1 cellular context compared by ENCODE assay signal in the genomic region with DNA sequence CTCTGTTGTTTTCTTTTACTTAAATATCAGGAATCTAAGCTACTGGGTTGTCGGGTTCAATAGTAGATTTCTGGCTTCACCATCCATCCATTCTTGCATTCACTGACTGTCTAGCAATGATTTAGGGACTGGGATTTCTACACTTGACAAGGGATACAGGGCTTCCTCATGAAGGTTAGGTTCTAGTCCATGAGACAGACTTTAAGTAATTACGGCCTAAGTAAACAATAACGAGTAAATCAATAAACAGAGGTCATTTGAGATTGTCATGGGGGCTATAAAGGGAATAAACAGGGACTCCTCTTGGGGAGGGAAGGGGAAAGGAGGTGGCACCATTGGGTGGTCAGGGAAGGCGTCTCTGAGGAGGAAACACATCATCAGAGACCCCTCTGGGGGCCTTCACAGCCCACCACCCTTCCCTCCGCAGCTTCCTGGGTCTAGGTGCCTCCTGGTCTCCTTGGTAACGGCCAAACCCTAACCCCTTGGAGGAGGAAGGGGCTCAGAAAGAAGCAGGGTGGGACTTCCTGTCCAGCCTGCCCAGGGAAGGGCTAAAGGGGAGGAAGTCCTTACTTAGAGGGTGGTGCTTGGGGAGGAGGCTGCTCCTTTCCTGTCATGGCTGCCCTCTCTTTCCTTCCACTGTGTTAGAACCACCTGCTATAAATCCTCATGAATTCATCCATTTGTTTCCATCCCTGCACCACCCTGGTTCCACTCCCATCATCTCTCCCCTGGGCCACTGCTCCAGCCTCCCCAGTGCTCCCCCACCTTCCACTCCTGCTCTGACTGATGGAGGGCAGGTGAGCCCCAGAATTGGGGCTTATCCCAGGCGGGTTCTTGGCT.
TF ChIP-seq lines count a peak whose summit lies in the region.

No MANE protein-coding gene starts in this region.

TF ChIP-seq in HepG2, 621 proteins besides CTCF, POLR2A, EP300 and RAD21:
- TF ChIP-seq, protein P1, sequence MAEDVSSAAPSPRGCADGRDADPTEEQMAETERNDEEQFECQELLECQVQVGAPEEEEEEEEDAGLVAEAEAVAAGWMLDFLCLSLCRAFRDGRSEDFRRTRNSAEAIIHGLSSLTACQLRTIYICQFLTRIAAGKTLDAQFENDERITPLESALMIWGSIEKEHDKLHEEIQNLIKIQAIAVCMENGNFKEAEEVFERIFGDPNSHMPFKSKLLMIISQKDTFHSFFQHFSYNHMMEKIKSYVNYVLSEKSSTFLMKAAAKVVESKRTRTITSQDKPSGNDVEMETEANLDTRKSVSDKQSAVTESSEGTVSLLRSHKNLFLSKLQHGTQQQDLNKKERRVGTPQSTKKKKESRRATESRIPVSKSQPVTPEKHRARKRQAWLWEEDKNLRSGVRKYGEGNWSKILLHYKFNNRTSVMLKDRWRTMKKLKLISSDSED (CRISPR knock-in tag; IDR thresholded peaks at IDR 0.05), result no peak
- TF ChIP-seq, protein P2, sequence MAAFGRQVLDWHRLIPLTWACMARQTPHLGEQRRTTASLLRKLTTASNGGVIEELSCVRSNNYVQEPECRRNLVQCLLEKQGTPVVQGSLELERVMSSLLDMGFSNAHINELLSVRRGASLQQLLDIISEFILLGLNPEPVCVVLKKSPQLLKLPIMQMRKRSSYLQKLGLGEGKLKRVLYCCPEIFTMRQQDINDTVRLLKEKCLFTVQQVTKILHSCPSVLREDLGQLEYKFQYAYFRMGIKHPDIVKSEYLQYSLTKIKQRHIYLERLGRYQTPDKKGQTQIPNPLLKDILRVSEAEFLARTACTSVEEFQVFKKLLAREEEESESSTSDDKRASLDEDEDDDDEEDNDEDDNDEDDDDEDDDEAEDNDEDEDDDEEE (CRISPR knock-in tag; IDR thresholded peaks at IDR 0.05), result 0 out of 2 replicates have a peak, but pooled peaks have one; percentile 27
- no peak for TF ChIP-seq CEBPB (IDR thresholded peaks at IDR 0.05; ENCODE audit: borderline replicate concordance, low read depth, low read length)
- TF ChIP-seq ZIK1 (CRISPR knock-in tag; IDR thresholded peaks at IDR 0.05; ENCODE audit: borderline replicate concordance, low read depth), result no peak
- TF ChIP-seq SATB2 (CRISPR knock-in tag; IDR thresholded peaks at IDR 0.05), result no peak
- TF ChIP-seq, protein P3, sequence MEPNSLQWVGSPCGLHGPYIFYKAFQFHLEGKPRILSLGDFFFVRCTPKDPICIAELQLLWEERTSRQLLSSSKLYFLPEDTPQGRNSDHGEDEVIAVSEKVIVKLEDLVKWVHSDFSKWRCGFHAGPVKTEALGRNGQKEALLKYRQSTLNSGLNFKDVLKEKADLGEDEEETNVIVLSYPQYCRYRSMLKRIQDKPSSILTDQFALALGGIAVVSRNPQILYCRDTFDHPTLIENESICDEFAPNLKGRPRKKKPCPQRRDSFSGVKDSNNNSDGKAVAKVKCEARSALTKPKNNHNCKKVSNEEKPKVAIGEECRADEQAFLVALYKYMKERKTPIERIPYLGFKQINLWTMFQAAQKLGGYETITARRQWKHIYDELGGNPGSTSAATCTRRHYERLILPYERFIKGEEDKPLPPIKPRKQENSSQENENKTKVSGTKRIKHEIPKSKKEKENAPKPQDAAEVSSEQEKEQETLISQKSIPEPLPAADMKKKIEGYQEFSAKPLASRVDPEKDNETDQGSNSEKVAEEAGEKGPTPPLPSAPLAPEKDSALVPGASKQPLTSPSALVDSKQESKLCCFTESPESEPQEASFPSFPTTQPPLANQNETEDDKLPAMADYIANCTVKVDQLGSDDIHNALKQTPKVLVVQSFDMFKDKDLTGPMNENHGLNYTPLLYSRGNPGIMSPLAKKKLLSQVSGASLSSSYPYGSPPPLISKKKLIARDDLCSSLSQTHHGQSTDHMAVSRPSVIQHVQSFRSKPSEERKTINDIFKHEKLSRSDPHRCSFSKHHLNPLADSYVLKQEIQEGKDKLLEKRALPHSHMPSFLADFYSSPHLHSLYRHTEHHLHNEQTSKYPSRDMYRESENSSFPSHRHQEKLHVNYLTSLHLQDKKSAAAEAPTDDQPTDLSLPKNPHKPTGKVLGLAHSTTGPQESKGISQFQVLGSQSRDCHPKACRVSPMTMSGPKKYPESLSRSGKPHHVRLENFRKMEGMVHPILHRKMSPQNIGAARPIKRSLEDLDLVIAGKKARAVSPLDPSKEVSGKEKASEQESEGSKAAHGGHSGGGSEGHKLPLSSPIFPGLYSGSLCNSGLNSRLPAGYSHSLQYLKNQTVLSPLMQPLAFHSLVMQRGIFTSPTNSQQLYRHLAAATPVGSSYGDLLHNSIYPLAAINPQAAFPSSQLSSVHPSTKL (CRISPR knock-in tag; IDR thresholded peaks at IDR 0.05), result no peak
- no peak for TF ChIP-seq ZNF605 (CRISPR knock-in tag; IDR thresholded peaks at IDR 0.05)
- TF ChIP-seq ZNF746 (CRISPR knock-in tag; IDR thresholded peaks at IDR 0.05), result no peak
- TF ChIP-seq, protein P4, sequence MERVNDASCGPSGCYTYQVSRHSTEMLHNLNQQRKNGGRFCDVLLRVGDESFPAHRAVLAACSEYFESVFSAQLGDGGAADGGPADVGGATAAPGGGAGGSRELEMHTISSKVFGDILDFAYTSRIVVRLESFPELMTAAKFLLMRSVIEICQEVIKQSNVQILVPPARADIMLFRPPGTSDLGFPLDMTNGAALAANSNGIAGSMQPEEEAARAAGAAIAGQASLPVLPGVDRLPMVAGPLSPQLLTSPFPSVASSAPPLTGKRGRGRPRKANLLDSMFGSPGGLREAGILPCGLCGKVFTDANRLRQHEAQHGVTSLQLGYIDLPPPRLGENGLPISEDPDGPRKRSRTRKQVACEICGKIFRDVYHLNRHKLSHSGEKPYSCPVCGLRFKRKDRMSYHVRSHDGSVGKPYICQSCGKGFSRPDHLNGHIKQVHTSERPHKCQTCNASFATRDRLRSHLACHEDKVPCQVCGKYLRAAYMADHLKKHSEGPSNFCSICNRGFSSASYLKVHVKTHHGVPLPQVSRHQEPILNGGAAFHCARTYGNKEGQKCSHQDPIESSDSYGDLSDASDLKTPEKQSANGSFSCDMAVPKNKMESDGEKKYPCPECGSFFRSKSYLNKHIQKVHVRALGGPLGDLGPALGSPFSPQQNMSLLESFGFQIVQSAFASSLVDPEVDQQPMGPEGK (CRISPR knock-in tag; IDR thresholded peaks at IDR 0.05), result no peak
- no peak for TF ChIP-seq HOXA7 (CRISPR knock-in tag; IDR thresholded peaks at IDR 0.05)
- TF ChIP-seq, protein P5, sequence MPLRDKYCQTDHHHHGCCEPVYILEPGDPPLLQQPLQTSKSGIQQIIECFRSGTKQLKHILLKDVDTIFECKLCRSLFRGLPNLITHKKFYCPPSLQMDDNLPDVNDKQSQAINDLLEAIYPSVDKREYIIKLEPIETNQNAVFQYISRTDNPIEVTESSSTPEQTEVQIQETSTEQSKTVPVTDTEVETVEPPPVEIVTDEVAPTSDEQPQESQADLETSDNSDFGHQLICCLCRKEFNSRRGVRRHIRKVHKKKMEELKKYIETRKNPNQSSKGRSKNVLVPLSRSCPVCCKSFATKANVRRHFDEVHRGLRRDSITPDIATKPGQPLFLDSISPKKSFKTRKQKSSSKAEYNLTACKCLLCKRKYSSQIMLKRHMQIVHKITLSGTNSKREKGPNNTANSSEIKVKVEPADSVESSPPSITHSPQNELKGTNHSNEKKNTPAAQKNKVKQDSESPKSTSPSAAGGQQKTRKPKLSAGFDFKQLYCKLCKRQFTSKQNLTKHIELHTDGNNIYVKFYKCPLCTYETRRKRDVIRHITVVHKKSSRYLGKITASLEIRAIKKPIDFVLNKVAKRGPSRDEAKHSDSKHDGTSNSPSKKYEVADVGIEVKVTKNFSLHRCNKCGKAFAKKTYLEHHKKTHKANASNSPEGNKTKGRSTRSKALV (CRISPR knock-in tag; IDR thresholded peaks at IDR 0.05), result no peak
- TF ChIP-seq, protein P6, sequence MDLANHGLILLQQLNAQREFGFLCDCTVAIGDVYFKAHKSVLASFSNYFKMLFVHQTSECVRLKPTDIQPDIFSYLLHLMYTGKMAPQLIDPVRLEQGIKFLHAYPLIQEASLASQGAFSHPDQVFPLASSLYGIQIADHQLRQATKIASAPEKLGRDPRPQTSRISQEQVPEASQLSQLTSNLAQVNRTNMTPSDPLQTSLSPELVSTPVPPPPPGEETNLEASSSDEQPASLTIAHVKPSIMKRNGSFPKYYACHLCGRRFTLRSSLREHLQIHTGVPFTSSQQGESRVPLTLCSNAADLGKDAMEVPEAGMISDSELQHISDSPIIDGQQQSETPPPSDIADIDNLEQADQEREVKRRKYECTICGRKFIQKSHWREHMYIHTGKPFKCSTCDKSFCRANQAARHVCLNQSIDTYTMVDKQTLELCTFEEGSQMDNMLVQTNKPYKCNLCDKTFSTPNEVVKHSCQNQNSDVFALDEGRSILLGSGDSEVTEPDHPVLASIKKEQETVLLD (CRISPR knock-in tag; IDR thresholded peaks at IDR 0.05; ENCODE audit: low read depth), result no peak
- no peak for TF ChIP-seq ZNF20 (CRISPR knock-in tag; IDR thresholded peaks at IDR 0.05)
- TF ChIP-seq GABPA (IDR thresholded peaks at IDR 0.05; ENCODE audit: low read depth, low read length), result peak; percentile 32; the same call in 1 of the 2 replicates
- peak; percentile 61 for TF ChIP-seq GABPA (CRISPR knock-in tag; IDR thresholded peaks at IDR 0.05; ENCODE audit: low read depth)
- TF ChIP-seq, protein P7, sequence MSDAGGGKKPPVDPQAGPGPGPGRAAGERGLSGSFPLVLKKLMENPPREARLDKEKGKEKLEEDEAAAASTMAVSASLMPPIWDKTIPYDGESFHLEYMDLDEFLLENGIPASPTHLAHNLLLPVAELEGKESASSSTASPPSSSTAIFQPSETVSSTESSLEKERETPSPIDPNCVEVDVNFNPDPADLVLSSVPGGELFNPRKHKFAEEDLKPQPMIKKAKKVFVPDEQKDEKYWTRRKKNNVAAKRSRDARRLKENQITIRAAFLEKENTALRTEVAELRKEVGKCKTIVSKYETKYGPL (CRISPR knock-in tag; IDR thresholded peaks at IDR 0.05), result no peak
- TF ChIP-seq, protein P8, sequence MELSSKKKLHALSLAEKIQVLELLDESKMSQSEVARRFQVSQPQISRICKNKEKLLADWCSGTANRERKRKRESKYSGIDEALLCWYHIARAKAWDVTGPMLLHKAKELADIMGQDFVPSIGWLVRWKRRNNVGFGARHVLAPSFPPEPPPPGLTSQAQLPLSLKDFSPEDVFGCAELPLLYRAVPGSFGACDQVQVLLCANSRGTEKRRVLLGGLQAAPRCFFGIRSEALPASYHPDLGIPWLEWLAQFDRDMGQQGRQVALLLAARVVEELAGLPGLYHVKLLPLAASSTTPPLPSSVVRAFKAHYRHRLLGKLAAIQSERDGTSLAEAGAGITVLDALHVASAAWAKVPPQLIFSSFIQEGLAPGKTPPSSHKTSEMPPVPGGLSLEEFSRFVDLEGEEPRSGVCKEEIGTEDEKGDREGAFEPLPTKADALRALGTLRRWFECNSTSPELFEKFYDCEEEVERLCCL (CRISPR knock-in tag; IDR thresholded peaks at IDR 0.05; ENCODE audit: borderline replicate concordance), result no peak
- no peak for TF ChIP-seq ZNF782 (CRISPR knock-in tag; IDR thresholded peaks at IDR 0.05; ENCODE audit: borderline replicate concordance)
- no peak for TF ChIP-seq SRSF4 (IDR thresholded peaks at IDR 0.05; ENCODE audit: low read depth, low read length, poor library complexity, severe bottlenecking)
- TF ChIP-seq, protein P9, sequence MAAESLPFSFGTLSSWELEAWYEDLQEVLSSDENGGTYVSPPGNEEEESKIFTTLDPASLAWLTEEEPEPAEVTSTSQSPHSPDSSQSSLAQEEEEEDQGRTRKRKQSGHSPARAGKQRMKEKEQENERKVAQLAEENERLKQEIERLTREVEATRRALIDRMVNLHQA (CRISPR knock-in tag; IDR thresholded peaks at IDR 0.05), result no peak
- TF ChIP-seq, protein P10, sequence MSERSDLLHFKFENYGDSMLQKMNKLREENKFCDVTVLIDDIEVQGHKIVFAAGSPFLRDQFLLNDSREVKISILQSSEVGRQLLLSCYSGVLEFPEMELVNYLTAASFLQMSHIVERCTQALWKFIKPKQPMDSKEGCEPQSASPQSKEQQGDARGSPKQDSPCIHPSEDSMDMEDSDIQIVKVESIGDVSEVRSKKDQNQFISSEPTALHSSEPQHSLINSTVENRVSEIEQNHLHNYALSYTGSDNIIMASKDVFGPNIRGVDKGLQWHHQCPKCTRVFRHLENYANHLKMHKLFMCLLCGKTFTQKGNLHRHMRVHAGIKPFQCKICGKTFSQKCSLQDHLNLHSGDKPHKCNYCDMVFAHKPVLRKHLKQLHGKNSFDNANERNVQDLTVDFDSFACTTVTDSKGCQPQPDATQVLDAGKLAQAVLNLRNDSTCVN (CRISPR knock-in tag; IDR thresholded peaks at IDR 0.05; ENCODE audit: borderline replicate concordance), result no peak
- TF ChIP-seq, protein P11, sequence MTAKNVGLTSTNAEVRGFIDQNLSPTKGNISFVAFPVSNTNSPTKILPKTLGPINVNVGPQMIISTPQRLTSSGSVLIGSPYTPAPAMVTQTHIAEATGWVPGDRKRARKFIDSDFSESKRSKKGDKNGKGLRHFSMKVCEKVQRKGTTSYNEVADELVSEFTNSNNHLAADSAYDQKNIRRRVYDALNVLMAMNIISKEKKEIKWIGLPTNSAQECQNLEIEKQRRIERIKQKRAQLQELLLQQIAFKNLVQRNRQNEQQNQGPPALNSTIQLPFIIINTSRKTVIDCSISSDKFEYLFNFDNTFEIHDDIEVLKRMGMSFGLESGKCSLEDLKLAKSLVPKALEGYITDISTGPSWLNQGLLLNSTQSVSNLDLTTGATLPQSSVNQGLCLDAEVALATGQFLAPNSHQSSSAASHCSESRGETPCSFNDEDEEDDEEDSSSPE (CRISPR knock-in tag; IDR thresholded peaks at IDR 0.05), result no peak
- TF ChIP-seq ZNF674 (CRISPR knock-in tag; IDR thresholded peaks at IDR 0.05; ENCODE audit: low read depth), result no peak
- no peak for TF ChIP-seq MLLT10 (CRISPR knock-in tag; IDR thresholded peaks at IDR 0.05)
- TF ChIP-seq GZF1 (CRISPR knock-in tag; IDR thresholded peaks at IDR 0.05), result peak; percentile 96
- TF ChIP-seq SMARCC2 (IDR thresholded peaks at IDR 0.05), result no peak
- TF ChIP-seq SRY (CRISPR knock-in tag; IDR thresholded peaks at IDR 0.05), result no peak
- no peak for TF ChIP-seq ZBTB7A (CRISPR knock-in tag; IDR thresholded peaks at IDR 0.05)
